Comparison of ENCODE assay signal across 10 cellular contexts in genomic region chr2:7417845-7418244, GRCh38.
"Had no signal": no experiment of that assay in that cellular context is flagged by ENCODE, and none has a peak within 500 bp of the region (broad histone marks: within the 10 kb centered on the region; RNA-seq: fewer than 3 reads in every experiment).

No MANE protein-coding gene starts in this region.

- H3K4me3 ChIP-seq: GM23248, HAP-1, K562 had no signal

- H3K4me1 ChIP-seq: HAP-1 had no signal

- ATAC-seq: HCT116, K562 had no signal

- H3K4me3 Mint-ChIP-seq: HFFc6 had no signal

- H3K36me3 ChIP-seq: HAP-1 had no signal

- H3K9me3 ChIP-seq: HAP-1 had no signal

- FAIRE-seq: K562 had no signal

- DNase-seq: GOT3, H7, HFFc6, IMR-90, KG1 had no signal

- H3K27ac Mint-ChIP-seq: HFFc6 had no signal

- H3K27ac ChIP-seq: GM23248, HL-60 had no signal
